Comparison of ENCODE assay signal across 1 cellular context in genomic region chr19:35320285-35320706, GRCh38.
TF ChIP-seq lines count a peak whose summit lies in the region.

No MANE protein-coding gene starts in this region.

TF ChIP-seq in HCT116, 20 proteins besides CTCF, POLR2A, EP300 and RAD21 (continued from another document):
- TF ChIP-seq EZH2 (IDR thresholded peaks at IDR 0.05) (no peak), ELF1 (IDR thresholded peaks at IDR 0.05; ENCODE audit: borderline replicate concordance, low read depth) (no peak), ATF3 (IDR thresholded peaks at IDR 0.05) (no peak), YY1 (IDR thresholded peaks at IDR 0.05; ENCODE audit: extremely low read depth, insufficient replicate concordance, low read depth, low read length) (no peak), SRF (IDR thresholded peaks at IDR 0.05; ENCODE audit: low read depth) (no peak)
TF ChIP-seq in HCT116: peak in this region for 0.
